In the genomic region with DNA sequence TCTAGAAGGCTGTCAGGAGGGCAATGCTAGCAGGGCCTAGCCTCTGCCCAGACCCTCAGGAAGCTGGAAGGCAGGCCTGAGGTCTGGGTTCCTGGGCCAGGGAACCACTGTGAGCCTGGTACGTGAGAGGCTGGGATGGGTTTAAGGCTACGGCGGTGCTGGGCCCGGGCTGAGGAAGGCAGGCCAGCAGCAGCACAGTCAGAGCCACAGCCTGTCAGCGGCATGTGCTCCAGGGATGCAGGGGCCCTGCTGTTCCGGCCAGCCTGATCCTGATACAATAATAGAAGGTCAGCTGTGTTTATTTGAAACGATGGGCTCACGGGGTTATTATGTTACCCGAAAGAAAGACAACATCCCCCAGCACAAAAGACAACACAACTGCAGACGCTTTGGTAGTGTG, we compare ENCODE assay signal across 20 cellular contexts.
A peak's percentile ranks its signal among the peaks of the same experiment; 100 is the strongest.
DNase-seq lines count a peak whose midpoint lies in the region; ATAC-seq, FAIRE-seq and TF ChIP-seq lines count a peak whose summit lies in the region.
"Had no signal": no experiment of that assay in that cellular context is flagged by ENCODE, and none has a peak within 500 bp of the region (broad histone marks: within the 10 kb centered on the region; RNA-seq: fewer than 3 reads in every experiment).

No MANE protein-coding gene starts in this region.

- H4K91ac ChIP-seq in mesenchymal stem cell (ENCODE audit: low read length) = no peak overlapping the region

- POLR2A ChIA-PET in WTC11 (lab: Charles Lee) = no interaction called here

- H2AK5ac ChIP-seq in mesenchymal stem cell (ENCODE audit: low read length, severe bottlenecking) = no peak overlapping the region

- H4K20me1 ChIP-seq in smooth muscle cell (ENCODE audit: low read depth) = no peaks in the 10 kb centered on the region

- DNase-seq in NCI-H1417 (lab: John Stamatoyannopoulos, UW) (peak in 2 of 3 experiments; percentile 25 to 61), NCI-H1417 treated with DMSO at 0.1 percent for 48 hours (lab: John Stamatoyannopoulos, UW) (no peak), WTC11 (ENCODE audit: low spot score) (no peak), mesenchymal stem cell (no peak), smooth muscle cell (lab: John Stamatoyannopoulos, UW; ENCODE audit: unreplicated experiment) (no peak), GM19239 (ENCODE audit: insufficient read length, low spot score) (no peak), GDM1 (lab: John Stamatoyannopoulos, UW) (no peak)
- DNase-seq: activated CD4-positive, alpha-beta T cell treated with anti-CD3 and anti-CD28 coated beads, Interleukin-2, amount 50 U/mL, for 1 hour; activated CD8-positive, alpha-beta memory T cell treated with anti-CD3 and anti-CD28 coated beads, Interleukin-2, amount 50 U/mL, for 48 hours; activated gamma-delta T cell; midbrain; right lobe of liver; stimulated activated CD4-positive, alpha-beta T cell treated with anti-CD3 and anti-CD28 coated beads, Interleukin-1b, Interleukin-23, amount 100 ng/mL, for 48 hours; stimulated activated naive CD4-positive, alpha-beta T cell treated with Interleukin-2 at 50 U/mL for 16 hours; trophoblast cell had no signal

- H2BK5ac ChIP-seq in mesenchymal stem cell (ENCODE audit: low read depth, low read length, poor library complexity, severe bottlenecking) = no peak overlapping the region

- H2BK120ac ChIP-seq in mesenchymal stem cell (ENCODE audit: low read depth, low read length) = no peak overlapping the region

- H3K4ac ChIP-seq in mesenchymal stem cell (ENCODE audit: low read depth in 1 of 2, low read length in 2 of 2) = no peak overlapping the region

- no peaks in the 10 kb centered on the region for H3F3A ChIP-seq in smooth muscle cell (ENCODE audit: low read depth)

- 70% methylated on average over 6 of the region's 10 CpGs for WGBS in mesenchymal stem cell
- WGBS in smooth muscle cell (ENCODE audit: low lambda C conversion rate) = 82% methylated on average over 10 of the region's 10 CpGs

- no peaks in the 10 kb centered on the region for H3K79me2 ChIP-seq in smooth muscle cell (ENCODE audit: low read depth)

- no peaks in the 10 kb centered on the region for H3K9me3 ChIP-seq in mesenchymal stem cell (ENCODE audit: control insufficient read depth, low read length)
- no peaks in the 10 kb centered on the region for H3K9me3 ChIP-seq in smooth muscle cell (replicated peaks; ENCODE audit: low read depth)
- H3K9me3 ChIP-seq: right lobe of liver had no signal

- H3K36me3 Mint-ChIP-seq in WTC11 = no peaks in the 10 kb centered on the region

- no peak overlapping the region for H3K4me3 Mint-ChIP-seq in WTC11
- H3K4me3 Mint-ChIP-seq: central memory CD8-positive, alpha-beta T cell had no signal

- H3K36me3 ChIP-seq in mesenchymal stem cell (ENCODE audit: control insufficient read depth in 1 of 2, insufficient read depth in 2 of 2, low read depth in 1 of 2, low read length in 2 of 2) = peaks cover 14 to 21% of the 10 kb centered on the region in 2 experiments
- H3K36me3 ChIP-seq in smooth muscle cell (ENCODE audit: low read depth) = no peaks in the 10 kb centered on the region
- H3K36me3 ChIP-seq: right lobe of liver had no signal

- H3K27me3 ChIP-seq in mesenchymal stem cell (ENCODE audit: control insufficient read depth in 1 of 2, insufficient read depth in 1 of 2, low read length in 2 of 2) (no peaks in the 10 kb centered on the region), smooth muscle cell (ENCODE audit: low read depth) (no peaks in the 10 kb centered on the region)
- H3K27me3 ChIP-seq: right lobe of liver had no signal

- CTCF ChIA-PET in WTC11 (lab: Charles Lee) = interaction anchor here (0.5 to 2.8 kb wide), 5 partner anchors 14 to 110 kb away, joined by 3 to 24 read pairs (median 8); no protein-coding TSS in a partner anchor

- peak overlapping the region; percentile 89; the same call in 1 of the 2 replicates for H3K27ac Mint-ChIP-seq in WTC11

- H2AFZ ChIP-seq in mesenchymal stem cell (ENCODE audit: low read depth, low read length) = no peak overlapping the region
- H2AFZ ChIP-seq in smooth muscle cell (ENCODE audit: low read depth) = no peak overlapping the region

- no peak overlapping the region for H3K23ac ChIP-seq in mesenchymal stem cell (ENCODE audit: low read length in 2 of 2)

- H3K14ac ChIP-seq in mesenchymal stem cell (ENCODE audit: low read length in 2 of 2) = peak overlapping the region in 1 of 2 experiments; percentile 63

- no peak for FAIRE-seq in GM19239 (lab: Jason Lieb, UNC)
- FAIRE-seq: GM12878, HepG2 had no signal

- H3K18ac ChIP-seq in mesenchymal stem cell (ENCODE audit: low read depth in 1 of 2, low read length in 2 of 2) = no peak overlapping the region

- peak overlapping the region; percentile 39 for H4K8ac ChIP-seq in mesenchymal stem cell (ENCODE audit: low read length)

- H2BK15ac ChIP-seq in mesenchymal stem cell (ENCODE audit: low read depth, poor library complexity, severe bottlenecking) = peak overlapping the region; percentile 8

- H3K9ac ChIP-seq in mesenchymal stem cell (ENCODE audit: low read length) (peak overlapping the region; percentile 84), smooth muscle cell (ENCODE audit: low read depth) (peak overlapping the region; percentile 69)

- H3K27ac ChIP-seq in mesenchymal stem cell (ENCODE audit: low read length, poor library complexity, severe bottlenecking) (no peak overlapping the region), smooth muscle cell (ENCODE audit: low read depth) (peak overlapping the region; percentile 75)
- H3K27ac ChIP-seq: 22Rv1, right lobe of liver had no signal

- H2BK12ac ChIP-seq in mesenchymal stem cell (ENCODE audit: low read length in 2 of 2) = no peak overlapping the region

- H3K9me3 Mint-ChIP-seq in WTC11 = no peaks in the 10 kb centered on the region
- H3K9me3 Mint-ChIP-seq: central memory CD8-positive, alpha-beta T cell had no signal

- H3K4me1 Mint-ChIP-seq in WTC11 = peaks cover 31% of the 10 kb centered on the region
- H3K4me1 Mint-ChIP-seq: central memory CD8-positive, alpha-beta T cell had no signal

- ATAC-seq in WTC11 (peak; percentile 26; the same call in 1 of the 2 replicates), GM21447 (IDR thresholded peaks at IDR 0.05; ENCODE audit: unreplicated experiment) (no peak)
- ATAC-seq: GM12878, HepG2, right lobe of liver had no signal

- H3K4me1 ChIP-seq in mesenchymal stem cell (ENCODE audit: control insufficient read depth, insufficient read depth, low read depth, low read length) (peaks cover 24% of the 10 kb centered on the region), smooth muscle cell (ENCODE audit: low read depth) (peaks cover 15% of the 10 kb centered on the region)

- H3K79me1 ChIP-seq in mesenchymal stem cell (replicated peaks; ENCODE audit: low read length, poor library complexity, severe bottlenecking) = no peaks in the 10 kb centered on the region

- H3K4me2 ChIP-seq in mesenchymal stem cell (ENCODE audit: low read length, poor library complexity, severe bottlenecking) = no peak overlapping the region
- H3K4me2 ChIP-seq in smooth muscle cell = no peak overlapping the region

- TF ChIP-seq CTCF in WTC11 (IDR thresholded peaks at IDR 0.05) (no peak), smooth muscle cell (IDR thresholded peaks at IDR 0.05; ENCODE audit: borderline replicate concordance, insufficient read depth, poor library complexity, severe bottlenecking) (no peak)

- peaks cover 3% of the 10 kb centered on the region; the same call in 1 of the 2 replicates for H3K27me3 Mint-ChIP-seq in WTC11 (ENCODE audit: low read depth)
- H3K27me3 Mint-ChIP-seq: central memory CD8-positive, alpha-beta T cell had no signal

- H3K4me3 ChIP-seq in mesenchymal stem cell (ENCODE audit: insufficient read depth in 1 of 2, low read depth in 1 of 2, low read length in 2 of 2) = peak overlapping the region in 1 of 2 experiments; percentile 0
- H3K4me3 ChIP-seq in smooth muscle cell = no peak overlapping the region
- H3K4me3 ChIP-seq: GM12878, right lobe of liver had no signal

TF ChIP-seq in WTC11, 78 proteins besides CTCF, POLR2A, EP300 and RAD21:
- TF ChIP-seq ZNF423 (CRISPR knock-in tag; IDR thresholded peaks at IDR 0.05) = 0 out of 2 replicates have a peak, but pooled peaks have one; percentile 9
- TF ChIP-seq, protein P1, sequence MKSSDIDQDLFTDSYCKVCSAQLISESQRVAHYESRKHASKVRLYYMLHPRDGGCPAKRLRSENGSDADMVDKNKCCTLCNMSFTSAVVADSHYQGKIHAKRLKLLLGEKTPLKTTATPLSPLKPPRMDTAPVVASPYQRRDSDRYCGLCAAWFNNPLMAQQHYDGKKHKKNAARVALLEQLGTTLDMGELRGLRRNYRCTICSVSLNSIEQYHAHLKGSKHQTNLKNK (CRISPR knock-in tag; IDR thresholded peaks at IDR 0.05) = no peak

Comparison
In these comparisons a context has a peak if more than half of its experiments do, and no peak if none do; other contexts are left out.
1. DNase-seq: peak in NCI-H1417 (2 of 3); none in NCI-H1417 treated with DMSO at 0.1 percent for 48 hours (single experiment), WTC11 (single experiment), mesenchymal stem cell (single experiment), smooth muscle cell (single experiment), GM19239 (single experiment) and GDM1 (single experiment).